ENCODE assay signal across 35 cellular contexts in genomic region chr2:235311044-235311443, GRCh38.
"Had no signal": no experiment of that assay in that cellular context is flagged by ENCODE, and none has a peak within 500 bp of the region (broad histone marks: within the 10 kb centered on the region; RNA-seq: fewer than 3 reads in every experiment).

No MANE protein-coding gene starts in this region.

- H3K36me3 ChIP-seq: MG63 had no signal

- H3K9me3 ChIP-seq: MG63 had no signal

- H3K27me3 ChIP-seq: MG63 had no signal

- DNase-seq: Karpas-422, Kasumi-1, MG63, MM.1S, MV-4-11, NCI-H1048, NCI-H1092, NCI-H1092 treated with DMSO at 0.1 percent for 48 hours, NCI-H1105, NCI-H1105 treated with DMSO at 0.1 percent for 48 hours, NCI-H1417, NCI-H1417 treated with DMSO at 0.1 percent for 48 hours, NCI-H1436, NCI-H1436 treated with DMSO at 0.1 percent for 48 hours, NCI-H146, NCI-H1694, NCI-H1694 treated with DMSO at 0.1 percent for 48 hours, NCI-H187, NCI-H187 treated with DMSO at 0.1 percent for 48 hours, NCI-H1930, NCI-H2029, NCI-H2029 treated with DMSO at 0.1 percent for 48 hours, NCI-H2081, NCI-H2081 treated with DMSO at 0.1 percent for 48 hours, NCI-H2107, NCI-H2171, NCI-H2171 treated with DMSO at 0.1 percent for 48 hours, NCI-H2227 treated with DMSO at 0.1 percent for 48 hours, NCI-H226, NCI-H345, NCI-H446, NCI-H446 treated with DMSO at 0.1 percent for 48 hours, NCI-H510A, NCI-H510A treated with DMSO at 0.1 percent for 48 hours, NCI-H524 had no signal

- H3K4me3 ChIP-seq: MG63 had no signal
